In genomic region chr7:93374345-93374940, GRCh38 we compare ENCODE assay signal across 8 cellular contexts.
DNase-seq lines count a peak whose midpoint lies in the region; ATAC-seq and TF ChIP-seq lines count a peak whose summit lies in the region.

No MANE protein-coding gene starts in this region.

- no peak overlapping the region for H3K27ac ChIP-seq in thyroid gland

- TF ChIP-seq CTCF in thyroid gland (IDR thresholded peaks at IDR 0.05), result peak in 5 of 6 experiments; percentile 38 to 75 (median 51)

- peak; percentile 60 for ATAC-seq in GM19438 (IDR thresholded peaks at IDR 0.05; ENCODE audit: low read depth, unreplicated experiment)
- ATAC-seq in HG03565 (IDR thresholded peaks at IDR 0.05; ENCODE audit: unreplicated experiment), result peak; percentile 74

- H3K36me3 ChIP-seq in thyroid gland, result no peaks in the 10 kb centered on the region

- peak; percentile 18 for DNase-seq in DMS153 (lab: John Stamatoyannopoulos, UW)
- DNase-seq in RKO (ENCODE audit: low spot score), result peak; percentile 44
- peak; percentile 3 for DNase-seq in fibroblast of the conjunctiva (ENCODE audit: low read depth)
- DNase-seq in thyroid gland, result no peak
- no peak for DNase-seq in activated CD4-positive, alpha-beta T cell treated with anti-CD3 and anti-CD28 coated beads, Interleukin-2, amount 50 U/mL, for 48 hours
- DNase-seq in islet precursor cell, result no peak

- no peaks in the 10 kb centered on the region for H3K9me3 ChIP-seq in thyroid gland

- H3K4me3 ChIP-seq in thyroid gland (replicated peaks in 1 of 3), result no peak overlapping the region

- H3K27me3 ChIP-seq in thyroid gland, result no peaks in the 10 kb centered on the region

- intact Hi-C loops in thyroid gland (cut with DNase I), result no loop called here

- H3K4me1 ChIP-seq in thyroid gland, result no peaks in the 10 kb centered on the region

- TF ChIP-seq POLR2A in thyroid gland (IDR thresholded peaks at IDR 0.05), result no peak

- WGBS in thyroid gland, 2 donors, result 27 to 37% methylated on average over 5 of the region's 5 CpGs

Comparison
In these comparisons a context has a peak if more than half of its experiments do, and no peak if none do; other contexts are left out.
1. DNase-seq: peak in DMS153 (single experiment), RKO (single experiment) and fibroblast of the conjunctiva (single experiment); none in thyroid gland (0 of 2), activated CD4-positive, alpha-beta T cell treated with anti-CD3 and anti-CD28 coated beads, Interleukin-2, amount 50 U/mL, for 48 hours (0 of 2) and islet precursor cell (single experiment).